16 cellular contexts compared by ENCODE assay signal in the genomic region with DNA sequence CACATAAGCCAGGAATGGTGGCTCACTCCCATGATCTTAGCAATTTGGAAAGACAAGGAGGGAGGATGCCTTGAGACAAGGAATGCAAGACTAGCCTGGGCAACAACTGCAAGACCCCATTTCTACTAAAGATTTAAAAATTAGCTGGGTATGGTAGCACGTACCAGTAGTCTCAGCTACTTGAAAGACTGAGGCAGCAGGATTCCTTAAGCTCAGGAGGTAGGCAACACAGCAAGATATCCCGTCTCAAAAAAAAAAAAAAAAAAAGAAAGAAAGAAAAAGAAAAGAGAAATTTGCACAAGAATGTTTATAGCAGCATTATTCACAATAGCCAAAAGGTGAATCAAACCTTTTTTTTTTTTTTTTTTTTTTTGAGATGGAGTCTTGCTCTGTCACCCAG. TPM values are rescaled to one million over a fixed set of nuclear protein-coding genes. Genes with fewer than 3 reads are reported as not detected.
A peak's percentile ranks its signal among the peaks of the same experiment; 100 is the strongest.
DNase-seq lines count a peak whose midpoint lies in the region; ATAC-seq, FAIRE-seq and TF ChIP-seq lines count a peak whose summit lies in the region.
"Had no signal": no experiment of that assay in that cellular context is flagged by ENCODE, and none has a peak within 500 bp of the region (broad histone marks: within the 10 kb centered on the region; RNA-seq: fewer than 3 reads in every experiment).

No MANE protein-coding gene starts in this region.

- H3K9me2 ChIP-seq in GM23338 (ENCODE audit: insufficient read depth), result no peaks in the 10 kb centered on the region
- H3K9me2 ChIP-seq in PC-9 (ENCODE audit: insufficient read depth), result no peaks in the 10 kb centered on the region

- H3K36me3 ChIP-seq in GM23338 (ENCODE audit: insufficient read depth), result no peaks in the 10 kb centered on the region
- H3K36me3 ChIP-seq in OCI-LY3 (replicated peaks; ENCODE audit: low read depth, low read length), result peaks cover 12% of the 10 kb centered on the region
- H3K36me3 ChIP-seq in H1 (ENCODE audit: control insufficient read depth in 2 of 4, insufficient read depth in 4 of 4, low read length in 3 of 4), result no peaks in the 10 kb centered on the region
- H3K36me3 ChIP-seq in right lobe of liver, result no peaks in the 10 kb centered on the region
- no peaks in the 10 kb centered on the region for H3K36me3 ChIP-seq in PC-9 (ENCODE audit: low read depth)
- H3K36me3 ChIP-seq: MG63 had no signal

- H3K9ac ChIP-seq in OCI-LY3 (ENCODE audit: low read length) (no peak overlapping the region), H1 (replicated peaks in 1 of 4; ENCODE audit: extremely low read depth in 1 of 4, low read depth in 3 of 4, low read length in 3 of 4) (no peak overlapping the region)

- CTCF ChIA-PET in H1 (lab: Charles Lee; ENCODE audit: partially characterized antibody), result interaction anchor here (0.6 to 2.6 kb wide), 3 partner anchors 11 to 194 kb away, joined by 3 to 17 read pairs (median 4); no protein-coding TSS in a partner anchor
- CTCF ChIA-PET in PC-9 (lab: Charles Lee), result no interaction called here

- H2BK120ac ChIP-seq in H1 (replicated peaks; ENCODE audit: low read depth, low read length), result no peak overlapping the region

- intact Hi-C loops in sciatic nerve (cut with DNase I), result no loop called here
- intact Hi-C loops in right lobe of liver (cut with DNase I), result no loop called here
- intact Hi-C loops in PC-9 (cut with micrococcal nuclease; ENCODE audit: unreplicated experiment), result no loop called here

- TF ChIP-seq EP300 in H1 (IDR thresholded peaks at IDR 0.05; ENCODE audit: borderline replicate concordance in 1 of 2, low read depth in 2 of 2, low read length in 2 of 2), result no peak

- H4K8ac ChIP-seq in H1 (ENCODE audit: extremely low read depth, insufficient read depth, low read length), result no peak overlapping the region

- H3K23ac ChIP-seq in H1 (ENCODE audit: insufficient read length), result peak overlapping the region; percentile 56

- H3K23me2 ChIP-seq in H1 (ENCODE audit: low read depth, low read length), result no peaks in the 10 kb centered on the region

- H3K4me1 ChIP-seq in GM23338 (ENCODE audit: insufficient read depth) (peaks cover 11% of the 10 kb centered on the region), OCI-LY3 (ENCODE audit: low read length) (peaks cover 50% of the 10 kb centered on the region), H1 (replicated peaks in 1 of 4; ENCODE audit: control insufficient read depth in 3 of 4, insufficient read depth in 4 of 4, low read length in 3 of 4) (peaks cover 0 to 7% (median 6%) of the 10 kb centered on the region in 4 experiments; a peak in 4 of 7 replicates), right lobe of liver (peaks cover 0 to 4% (median 0%) of the 10 kb centered on the region in 4 donors), PC-9 (replicated peaks; ENCODE audit: insufficient read depth) (no peaks in the 10 kb centered on the region)

- TF ChIP-seq POLR2A in H1 (IDR thresholded peaks at IDR 0.05; ENCODE audit: control extremely low read depth in 1 of 2, low read depth in 2 of 2, low read length in 2 of 2) (no peak), right lobe of liver (IDR thresholded peaks at IDR 0.05) (no peak)

- TF ChIP-seq CTCF in GM23338 (conservative IDR thresholded peaks at IDR 0.05; ENCODE audit: low read depth in 2 of 2) (no peak), OCI-LY3 (IDR thresholded peaks at IDR 0.05; ENCODE audit: low read depth, low read length) (no peak), H1 (IDR thresholded peaks at IDR 0.05; ENCODE audit: control extremely low read depth in 1 of 3, insufficient read depth in 1 of 3, low read depth in 1 of 3, low read length in 3 of 3) (no peak), right lobe of liver (IDR thresholded peaks at IDR 0.05) (no peak), PC-9 (conservative IDR thresholded peaks at IDR 0.05) (no peak)

- no peak overlapping the region for H3K18ac ChIP-seq in H1 (ENCODE audit: extremely low read depth, low read length)

- H2BK20ac ChIP-seq in H1 (ENCODE audit: low read length), result no peak overlapping the region

- H3K79me1 ChIP-seq in H1 (ENCODE audit: low read depth, low read length), result no peaks in the 10 kb centered on the region; the same call in 1 of the 2 replicates

- H3K79me2 ChIP-seq in GM23338 (replicated peaks; ENCODE audit: insufficient read depth) (peaks cover 100% of the 10 kb centered on the region), OCI-LY3 (ENCODE audit: low read length) (peaks cover 100% of the 10 kb centered on the region), H1 (ENCODE audit: control insufficient read depth in 1 of 2, insufficient read depth in 2 of 2, low read length in 2 of 2) (peaks cover 3 to 91% of the 10 kb centered on the region in 2 experiments), PC-9 (ENCODE audit: low read depth) (peaks cover 99% of the 10 kb centered on the region)

- no peaks in the 10 kb centered on the region for H3K9me3 ChIP-seq in OCI-LY3 (ENCODE audit: insufficient read depth, low read length)
- H3K9me3 ChIP-seq in H1 (ENCODE audit: insufficient read depth in 2 of 2, low read depth in 1 of 2, low read length in 1 of 2), result no peaks in the 10 kb centered on the region
- H3K9me3 ChIP-seq in right lobe of liver, result no peaks in the 10 kb centered on the region
- no peaks in the 10 kb centered on the region for H3K9me3 ChIP-seq in PC-9 (ENCODE audit: insufficient read depth, low read depth)
- H3K9me3 ChIP-seq: MG63 had no signal

- no peak overlapping the region for H3K27ac Mint-ChIP-seq in GM23338

- no peak overlapping the region for H2AK5ac ChIP-seq in H1 (ENCODE audit: low read depth, low read length)

- TF ChIP-seq RAD21 in H1 (IDR thresholded peaks at IDR 0.05 in 1 of 2, conservative IDR thresholded peaks at IDR 0.05 in 1 of 2; ENCODE audit: low read depth in 2 of 2, low read length in 2 of 2), result no peak

- POLR2A ChIA-PET in H1 (lab: Charles Lee; ENCODE audit: partially characterized antibody) (interaction anchor here (0.6 to 2.2 kb wide), 4 partner anchors 10 to 489 kb away, joined by 3 to 6 read pairs (median 4); partner anchors contain the start of genes LIAS and RPL9), PC-9 (lab: Charles Lee; ENCODE audit: unreplicated experiment) (interaction anchor here (0.7 kb wide), 1 partner anchor 368 kb away, joined by 14 read pairs; no protein-coding TSS in a partner anchor)

- H3K56ac ChIP-seq in H1 (replicated peaks; ENCODE audit: insufficient read length, low read depth, low read length), result no peak overlapping the region

- peak overlapping the region; percentile 53 for H3K4me2 ChIP-seq in GM23338
- H3K4me2 ChIP-seq in OCI-LY3 (ENCODE audit: low read length), result peak overlapping the region; percentile 42; the same call in 1 of the 2 replicates
- peak overlapping the region; percentile 25 to 72; a peak in 3 of 4 replicates for H3K4me2 ChIP-seq in H1 (ENCODE audit: insufficient read depth in 1 of 2, low read depth in 2 of 2, low read length in 2 of 2)
- H3K4me2 ChIP-seq in PC-9, result no peak overlapping the region

- no peak overlapping the region for H3K4me3 Mint-ChIP-seq in GM23338

- no peak overlapping the region for H2BK15ac ChIP-seq in H1 (ENCODE audit: low read length)

- H3K27ac ChIP-seq in GM23338 (ENCODE audit: low read depth) (peak overlapping the region; percentile 70; the same call in 1 of the 2 replicates), OCI-LY3 (ENCODE audit: low read length) (peak overlapping the region; percentile 75), H1 (ENCODE audit: low read depth, low read length) (no peak overlapping the region), right lobe of liver (no peak overlapping the region), PC-9 (no peak overlapping the region)

- ATAC-seq in GM23338, result peak; percentile 79
- ATAC-seq in sciatic nerve, result peak; percentile 46
- no peak for ATAC-seq in right lobe of liver
- ATAC-seq: HCT116 had no signal

- H3K27me3 Mint-ChIP-seq in GM23338 (ENCODE audit: insufficient read depth, low read depth, poor library complexity), result peaks cover 6% of the 10 kb centered on the region
- H3K27me3 Mint-ChIP-seq: CD8-positive, alpha-beta memory T cell had no signal

- no peak for FAIRE-seq in H1 (lab: Jason Lieb, UNC)
- FAIRE-seq: D721Med had no signal

- DNase-seq in GM23338 (ENCODE audit: low spot score), result peak; percentile 46
- no peak for DNase-seq in H1 (ENCODE audit: low read depth in 1 of 2, low spot score in 2 of 2)
- DNase-seq in sciatic nerve (ENCODE audit: low spot score), result no peak
- no peak for DNase-seq in right lobe of liver
- DNase-seq in PC-9, result no peak
- DNase-seq in stimulated activated CD4-positive, alpha-beta T cell treated with anti-CD3 and anti-CD28 coated beads, Interleukin-4, amount 100 ng/mL, for 4 hours, result no peak
- DNase-seq: CD8-positive, alpha-beta memory T cell; DMS79; MG63; NCI-H1092 treated with DMSO at 0.1 percent for 48 hours; NCI-H1694; NCI-H510A treated with DMSO at 0.1 percent for 48 hours; SIG-M5 had no signal

- no peak overlapping the region for H4K91ac ChIP-seq in H1 (replicated peaks; ENCODE audit: insufficient read length, low read length)

- H3K14ac ChIP-seq in H1 (ENCODE audit: insufficient read length), result peak overlapping the region; percentile 28

- no peak overlapping the region for H3K4me3 ChIP-seq in GM23338
- H3K4me3 ChIP-seq in OCI-LY3 (ENCODE audit: low read length), result no peak overlapping the region
- H3K4me3 ChIP-seq in H1 (ENCODE audit: extremely low read depth in 1 of 4, insufficient read depth in 2 of 4, low read depth in 3 of 4, low read length in 4 of 4), result no peak overlapping the region
- no peak overlapping the region for H3K4me3 ChIP-seq in right lobe of liver
- H3K4me3 ChIP-seq in PC-9, result no peak overlapping the region
- H3K4me3 ChIP-seq: MG63 had no signal

- no peak overlapping the region for H2BK12ac ChIP-seq in H1 (ENCODE audit: low read depth, low read length)

- WGBS in H1 (ENCODE audit: extremely low coverage in 1 of 2, insufficient coverage in 1 of 2, insufficient read length in 1 of 2, insufficient replicate concordance in 2 of 2, low coverage in 1 of 2, low lambda C conversion rate in 2 of 2, missing lambda C conversion rate in 1 of 2), 2 experiments, result 29% methylated on average over 1 of the region's 2 CpGs; no CpG with 5 or more reads in 1 of the 2 experiments
- 94% methylated on average over 2 of the region's 2 CpGs for WGBS in right lobe of liver (ENCODE audit: insufficient coverage, low coverage, low lambda C conversion rate, missing lambda C conversion rate)

- H3K4ac ChIP-seq in H1 (replicated peaks; ENCODE audit: insufficient read length, low read depth, low read length), result peak overlapping the region; percentile 44

- H3K4me1 Mint-ChIP-seq in GM23338, result peaks cover 16% of the 10 kb centered on the region

- BruUV-seq in PC-9 (replicated peaks; lab: Mats Ljungman, UMichigan), result no TSS peak

- no peak overlapping the region for H2AFZ ChIP-seq in GM23338
- no peak overlapping the region for H2AFZ ChIP-seq in OCI-LY3 (ENCODE audit: low read depth, low read length)
- no peak overlapping the region for H2AFZ ChIP-seq in H1 (ENCODE audit: low read length)
- no peak overlapping the region for H2AFZ ChIP-seq in PC-9

- no peaks in the 10 kb centered on the region for H3K9me3 Mint-ChIP-seq in GM23338
- H3K9me3 Mint-ChIP-seq: CD8-positive, alpha-beta memory T cell had no signal

- no peaks in the 10 kb centered on the region for H3K27me3 ChIP-seq in GM23338 (ENCODE audit: insufficient read depth)
- H3K27me3 ChIP-seq in OCI-LY3 (ENCODE audit: low read depth, low read length), result no peaks in the 10 kb centered on the region
- H3K27me3 ChIP-seq in H1 (replicated peaks in 1 of 4; ENCODE audit: control insufficient read depth in 3 of 4, extremely low read depth in 1 of 4, insufficient read depth in 3 of 4, low read length in 3 of 4), result no peaks in the 10 kb centered on the region
- H3K27me3 ChIP-seq in right lobe of liver, result no peaks in the 10 kb centered on the region
- H3K27me3 ChIP-seq in PC-9 (ENCODE audit: insufficient read depth, low read depth), result no peaks in the 10 kb centered on the region
- H3K27me3 ChIP-seq: MG63 had no signal

- H4K20me1 ChIP-seq in GM23338 (replicated peaks; ENCODE audit: insufficient read depth) (peaks cover 25% of the 10 kb centered on the region), OCI-LY3 (ENCODE audit: insufficient read depth, low read length) (peaks cover 9% of the 10 kb centered on the region), H1 (replicated peaks in 1 of 2; ENCODE audit: control insufficient read depth in 1 of 2, insufficient read depth in 2 of 2, low read length in 2 of 2) (peaks cover under 1 to 6% of the 10 kb centered on the region in 2 experiments), PC-9 (ENCODE audit: insufficient read depth) (peaks cover 66% of the 10 kb centered on the region)

- no peaks in the 10 kb centered on the region; the same call in 1 of the 3 replicates for H3K36me3 Mint-ChIP-seq in GM23338 (ENCODE audit: low read depth)

- H2BK5ac ChIP-seq in H1 (ENCODE audit: low read depth, low read length), result no peak overlapping the region

- H3F3A ChIP-seq in GM23338 (replicated peaks; ENCODE audit: low read depth) (no peaks in the 10 kb centered on the region), PC-9 (ENCODE audit: insufficient read depth, low read depth) (peaks cover 10% of the 10 kb centered on the region; the same call in 1 of the 2 replicates)

- no peak overlapping the region for H4K5ac ChIP-seq in H1 (ENCODE audit: insufficient read length, low read depth, low read length)

RNA-seq across cellular contexts. Expression of gene PDS5A, which starts 29.7 kb away (rescaled TPM):
- 72.4 and 91.9 TPM in 2 replicates for total RNA-seq in GM23338 (2014; rRNA removed; shearing (Covaris generic))
- polyA plus RNA-seq in GM23338 (2016; fragmentation: Nextera tagmentation; extraction: Ambion mirVana), result 20.1 and 22.1 TPM in 2 replicates
- total RNA-seq in H1 (2021; fragmentation: NEBNext Ultra II Directional; extraction: Animal tissue kit (Norgen Biotek cat#: 25700)), result 73.8 and 76.6 TPM in 2 replicates
- polyA plus RNA-seq in H1 (2011; rRNA removed), result 10.1 and 15.5 TPM in 2 replicates
- polyA plus RNA-seq in H1 (2011; cell fraction: cytosol; rRNA removed), result 21.8 TPM
- 15.1 TPM for polyA plus RNA-seq in H1 (2011; cell fraction: nucleus; rRNA removed)
- polyA plus RNA-seq in H1 (2012, experiment 1 of 2), result 19.9 to 69.7 TPM (median 27.8 TPM) in 4 replicates
- 1.6 TPM for polyA plus RNA-seq in H1 (2012, experiment 2 of 2)
- 30.6 TPM for polyA plus RNA-seq in H1 (2013, experiment 1 of 2)
- 29.6 TPM for polyA plus RNA-seq in H1 (2013, experiment 2 of 2)
- 66.4 and 101 TPM in 2 replicates for polyA minus RNA-seq in H1 (2011; rRNA and poly(A)+ RNA removed)
- polyA minus RNA-seq in H1 (2011; cell fraction: cytosol; rRNA and poly(A)+ RNA removed), result 82.9 TPM
- 150 TPM for polyA minus RNA-seq in H1 (2011; cell fraction: nucleus; rRNA and poly(A)+ RNA removed)
- 65.8 TPM for total RNA-seq in sciatic nerve
- total RNA-seq in right lobe of liver, result 10 to 100 TPM; 28.0 to 45.7 (median 33.2) TPM
- total RNA-seq in PC-9 (2021), result 78.9 and 86.4 TPM in 2 replicates

Comparison
In these comparisons a context has a peak if more than half of its experiments do, and no peak if none do; other contexts are left out.
1. ATAC-seq: peak in GM23338 (single experiment) and sciatic nerve (single experiment); none in right lobe of liver (0 of 4).
2. H3K27ac ChIP-seq: peak in GM23338 (single experiment) and OCI-LY3 (single experiment); none in H1 (single experiment), right lobe of liver (0 of 3) and PC-9 (single experiment).